In the genomic region with DNA sequence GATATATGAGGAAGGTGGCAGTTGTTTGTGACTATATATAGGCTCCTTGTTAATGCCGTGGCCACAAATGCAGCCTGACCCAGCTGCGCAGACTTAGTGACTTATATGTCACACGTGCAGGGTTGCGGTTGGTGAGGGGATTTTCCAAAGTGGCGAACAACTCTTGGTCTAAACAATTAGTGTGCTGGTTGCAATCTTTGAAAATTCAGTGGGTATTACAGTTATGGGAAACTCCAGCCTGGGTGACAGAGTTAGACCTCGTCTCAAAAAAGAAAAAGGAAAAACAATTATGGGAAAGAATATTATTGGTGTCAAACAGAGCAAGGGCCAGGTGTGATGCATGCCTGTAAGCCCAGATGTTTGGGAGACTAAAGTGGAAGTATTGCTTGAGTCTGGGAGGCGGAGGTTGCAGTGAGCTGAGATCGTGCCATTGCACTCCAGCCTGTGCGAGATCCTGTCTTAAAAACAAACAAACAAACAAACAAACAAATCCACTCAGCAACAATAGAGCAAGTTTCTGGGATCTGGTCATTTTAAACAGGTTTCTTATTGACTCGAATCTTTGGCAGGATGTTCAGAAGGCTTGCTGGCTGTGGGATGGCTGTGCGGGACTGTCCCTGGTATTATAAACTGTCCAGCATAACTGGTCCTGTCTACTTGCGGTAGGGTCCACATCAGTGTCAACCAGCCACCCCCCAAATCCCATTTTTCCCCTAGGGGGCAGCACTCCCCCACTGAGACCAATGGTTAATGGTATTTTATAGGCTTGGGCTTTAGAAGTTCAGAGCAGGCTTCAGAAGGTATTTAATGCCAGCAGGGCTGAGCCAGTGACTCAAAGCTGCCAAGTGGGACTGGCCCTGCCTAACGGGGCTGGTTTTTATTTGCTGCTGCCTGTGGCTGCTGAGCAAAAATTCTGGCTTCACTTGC, we compare ENCODE assay signal across 8 cellular contexts.
DNase-seq lines count a peak whose midpoint lies in the region; ATAC-seq and TF ChIP-seq lines count a peak whose summit lies in the region.

No MANE protein-coding gene starts in this region.

- TF ChIP-seq CTCF in astrocyte of the cerebellum (IDR thresholded peaks at IDR 0.05; ENCODE audit: low read depth, low read length, missing control alignments): peak; percentile 76

- ATAC-seq in HG02571 (IDR thresholded peaks at IDR 0.05; ENCODE audit: unreplicated experiment): peak; percentile 69

- peak; percentile 56 to 72 for DNase-seq in NCI-H524 (lab: John Stamatoyannopoulos, UW)
- no peak for DNase-seq in NCI-H524 treated with DMSO at 0.1 percent for 48 hours (lab: John Stamatoyannopoulos, UW)
- DNase-seq in NCI-H1105 (lab: John Stamatoyannopoulos, UW): peak; percentile 54
- DNase-seq in T1000 (lab: John Stamatoyannopoulos, UW): peak; percentile 39
- peak; percentile 58 for DNase-seq in astrocyte of the cerebellum (ENCODE audit: low read depth)
- peak; percentile 81 for DNase-seq in iPS-NIHi11 (ENCODE audit: low spot score)
- DNase-seq in stimulated activated CD4-positive, alpha-beta T cell treated with anti-CD3 and anti-CD28 coated beads, Interleukin-1b, Interleukin-23, amount 100 ng/mL, for 4 hours (ENCODE audit: low read depth in 2 of 2): peak; percentile 40 to 47

- H3K4me3 ChIP-seq in astrocyte of the cerebellum (ENCODE audit: low read depth, low read length): no peak overlapping the region

- in situ Hi-C loops in astrocyte of the cerebellum (cut with HindIII; ENCODE audit: low sequenced_read_pairs): no loop called here
